ENCODE assay signal across 17 cellular contexts in the genomic region with DNA sequence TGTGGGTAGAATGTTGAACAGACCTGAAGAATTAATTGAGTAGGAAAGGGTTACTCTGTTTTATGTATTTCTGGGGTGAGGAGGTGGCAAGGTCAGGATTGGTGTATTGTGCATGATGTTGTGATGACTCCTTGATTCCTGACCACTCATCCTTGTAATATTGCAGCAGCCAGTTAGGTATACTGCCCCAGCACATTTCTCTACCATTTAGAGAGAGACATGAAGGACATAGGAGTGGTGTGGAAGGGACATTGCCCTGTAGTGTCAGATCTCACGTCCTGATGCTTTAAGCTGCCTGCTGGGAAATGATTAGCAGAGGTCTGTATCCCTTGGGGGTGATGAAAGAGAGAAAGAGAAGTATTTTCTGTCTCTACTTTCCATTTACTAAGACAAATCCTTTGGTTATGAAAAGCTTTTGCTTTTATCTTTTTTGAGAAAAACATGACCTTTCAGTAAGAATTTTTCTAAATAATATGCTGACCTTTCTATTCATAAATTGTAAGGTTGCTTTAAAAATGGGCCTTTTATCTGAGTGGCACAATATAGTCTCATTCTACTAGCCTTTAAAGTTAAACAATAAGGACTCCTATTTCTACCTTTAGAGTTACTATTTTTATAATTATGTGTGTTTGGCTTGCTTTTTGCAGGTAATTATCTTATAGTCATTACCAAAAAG. TPM values are rescaled to one million over a fixed set of nuclear protein-coding genes. Genes with fewer than 3 reads are reported as not detected.
DNase-seq lines count a peak whose midpoint lies in the region; ATAC-seq, FAIRE-seq and TF ChIP-seq lines count a peak whose summit lies in the region.
"Had no signal": no experiment of that assay in that cellular context is flagged by ENCODE, and none has a peak within 500 bp of the region (broad histone marks: within the 10 kb centered on the region; RNA-seq: fewer than 3 reads in every experiment).

No MANE protein-coding gene starts in this region.

- no peaks in the 10 kb centered on the region for H3K27me3 Mint-ChIP-seq in CD4-positive, alpha-beta T cell
- peaks cover 0 to 1% (median 0%) of the 10 kb centered on the region in 3 donors for H3K27me3 Mint-ChIP-seq in immature natural killer cell (ENCODE audit: low read depth in 3 of 3)

- peaks cover 41% of the 10 kb centered on the region for H3K4me1 Mint-ChIP-seq in CD4-positive, alpha-beta T cell (ENCODE audit: low read depth)
- peaks cover 35 to 79% of the 10 kb centered on the region in 2 donors for H3K4me1 Mint-ChIP-seq in immature natural killer cell

- H3K27ac Mint-ChIP-seq in CD4-positive, alpha-beta T cell, result peak overlapping the region; percentile 48
- H3K27ac Mint-ChIP-seq in immature natural killer cell, result peak overlapping the region; percentile 8 to 80 (median 60)

- in situ Hi-C loops in ACHN (cut with HindIII; ENCODE audit: low pct_ligation_motif_present, low pct_unique_long_range_greater_than_20kb, low sequenced_read_pairs) (no loop called here), SK-MEL-5 (cut with HindIII; ENCODE audit: low pct_unique_long_range_greater_than_20kb, low sequenced_read_pairs) (no loop called here)

- H3K27ac ChIP-seq in CD4-positive, alpha-beta T cell (ENCODE audit: low read depth, low read length), result no peak overlapping the region
- H3K27ac ChIP-seq: colonic mucosa, left ventricle myocardium inferior, prostate gland, tibial nerve had no signal

- POLR2A ChIA-PET in CD4-positive, alpha-beta T cell (lab: Charles Lee), result no interaction called here

- FAIRE-seq in urothelium cell line (lab: Jason Lieb, UNC), result no peak
- FAIRE-seq: frontal cortex had no signal

- H3K4me3 Mint-ChIP-seq in CD4-positive, alpha-beta T cell, result no peak overlapping the region
- H3K4me3 Mint-ChIP-seq in immature natural killer cell, result no peak overlapping the region

- no peak for ATAC-seq in CD4-positive, alpha-beta T cell (ENCODE audit: poor library complexity)
- ATAC-seq in GM19351 (IDR thresholded peaks at IDR 0.05; ENCODE audit: unreplicated experiment), result no peak
- ATAC-seq: SK-N-SH treated with all-trans-retinoic acid at 6 μM for 48 hours had no signal

- H3K9me3 Mint-ChIP-seq in CD4-positive, alpha-beta T cell, result no peaks in the 10 kb centered on the region
- H3K9me3 Mint-ChIP-seq in immature natural killer cell, result no peaks in the 10 kb centered on the region

- H3K27me3 ChIP-seq in CD4-positive, alpha-beta T cell (ENCODE audit: control insufficient read depth, insufficient read depth, low read length), result no peaks in the 10 kb centered on the region
- H3K27me3 ChIP-seq: colonic mucosa, Peyer's patch, tibial nerve had no signal

- peak; percentile 47 for DNase-seq in ACHN
- no peak for DNase-seq in CD4-positive, alpha-beta T cell
- DNase-seq in SK-MEL-5 (ENCODE audit: low read depth, low spot score), result peak; percentile 27
- DNase-seq in immature natural killer cell, result no peak
- DNase-seq in HuH-7.5 (ENCODE audit: low spot score), result no peak
- DNase-seq in urothelium cell line (ENCODE audit: low spot score), result no peak
- no peak for DNase-seq in stimulated activated CD8-positive, alpha-beta memory T cell treated with anti-CD3 and anti-CD28 coated beads, Interleukin-4, amount 100 ng/mL, for 48 hours
- DNase-seq: activated effector memory CD4-positive, alpha-beta T cell treated with Interleukin-2 at 50 U/mL for 16 hours; colonic mucosa; left ventricle myocardium inferior; NCI-H1417; Peyer's patch had no signal

- no peak for TF ChIP-seq CTCF in CD4-positive, alpha-beta T cell (IDR thresholded peaks at IDR 0.05)

- CTCF ChIA-PET in CD4-positive, alpha-beta T cell (lab: Charles Lee), result no interaction called here

- peaks cover 81% of the 10 kb centered on the region for H3K36me3 Mint-ChIP-seq in CD4-positive, alpha-beta T cell (ENCODE audit: low read depth)
- H3K36me3 Mint-ChIP-seq in immature natural killer cell, result peaks cover 9 to 40% (median 31%) of the 10 kb centered on the region in 3 donors

- H3K9me3 ChIP-seq in CD4-positive, alpha-beta T cell (ENCODE audit: control insufficient read depth, low read length), result no peaks in the 10 kb centered on the region
- H3K9me3 ChIP-seq: colonic mucosa, left ventricle myocardium inferior, Peyer's patch, prostate gland, tibial nerve had no signal

- intact Hi-C loops in CD4-positive, alpha-beta T cell (cut with DNase I, micrococcal nuclease), result no loop called here

RNA-seq across cellular contexts. Expression of gene SACM1L, which starts 17.1 kb away (rescaled TPM):
- 10 to 100 TPM; 41.9 to 44.3 TPM for total RNA-seq in CD4-positive, alpha-beta T cell
- 64.8 and 70.7 TPM in 2 replicates for total RNA-seq in SK-MEL-5 (2014; rRNA removed; shearing (Covaris generic))
- 36.2 and 53.0 TPM in 2 replicates for polyA plus RNA-seq in SK-MEL-5 (2015; cell fraction: cytosol; rRNA removed)
- 151 and 170 TPM in 2 replicates for polyA plus RNA-seq in SK-MEL-5 (2015; cell fraction: nucleus; rRNA removed)
- polyA plus RNA-seq in immature natural killer cell, result 10 to 100 TPM; 29.8 to 67.9 (median 33.8) TPM

Comparison
In these comparisons a context has a peak if more than half of its experiments do, and no peak if none do; other contexts are left out.
1. DNase-seq: peak in ACHN (single experiment) and SK-MEL-5 (single experiment); none in CD4-positive, alpha-beta T cell (0 of 10), immature natural killer cell (0 of 3), HuH-7.5 (single experiment), urothelium cell line (single experiment) and stimulated activated CD8-positive, alpha-beta memory T cell treated with anti-CD3 and anti-CD28 coated beads, Interleukin-4, amount 100 ng/mL, for 48 hours (single experiment).